In the genomic region with DNA sequence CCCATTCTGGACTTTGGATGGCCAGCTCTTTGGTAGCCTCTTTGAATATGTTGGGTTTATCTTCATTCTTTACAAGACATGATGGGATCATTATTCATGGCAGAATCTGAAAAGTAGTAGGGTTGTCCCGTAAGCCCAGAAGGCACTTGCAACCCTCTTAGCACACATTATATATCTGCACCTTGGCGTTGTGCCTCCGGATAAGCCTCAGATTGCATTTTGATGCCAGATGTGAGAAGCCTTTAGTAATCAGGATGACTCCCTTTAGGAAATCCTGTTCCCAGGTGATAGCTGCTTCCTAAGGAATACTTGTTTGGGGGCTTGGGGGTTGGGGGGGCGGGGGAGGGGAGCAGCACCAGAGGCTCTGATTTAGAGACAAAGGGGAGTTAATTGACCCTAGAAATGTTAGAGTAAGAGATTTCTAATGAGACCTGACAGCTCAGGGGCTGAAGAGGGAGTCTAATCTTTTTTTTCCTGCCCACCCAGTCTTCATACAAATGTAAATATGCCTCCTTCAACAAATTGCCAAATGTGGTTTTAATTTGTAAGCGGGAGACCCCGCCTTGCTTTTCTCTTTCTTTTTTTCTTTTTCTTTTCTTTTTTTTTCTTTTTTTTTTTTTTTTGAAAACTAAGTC, we compare ENCODE assay signal across 18 cellular contexts. TPM values are rescaled to one million over a fixed set of nuclear protein-coding genes. Genes with fewer than 3 reads are reported as not detected.
DNase-seq lines count a peak whose midpoint lies in the region; ATAC-seq, FAIRE-seq and TF ChIP-seq lines count a peak whose summit lies in the region.
"Had no signal": no experiment of that assay in that cellular context is flagged by ENCODE, and none has a peak within 500 bp of the region (broad histone marks: within the 10 kb centered on the region; RNA-seq: fewer than 3 reads in every experiment).

No MANE protein-coding gene starts in this region.

- no peak overlapping the region for H3K9ac ChIP-seq in HUES6 (ENCODE audit: low read length)
- H3K9ac ChIP-seq in astrocyte (ENCODE audit: low read length) = peak overlapping the region; percentile 12

- 0 out of 2 replicates have a peak overlapping the region, but pooled peaks have one; percentile 26 for H3K4me3 ChIP-seq in HUES6 (ENCODE audit: low read depth, low read length)
- no peak overlapping the region for H3K4me3 ChIP-seq in astrocyte (ENCODE audit: insufficient read depth, low read depth, low read length)
- H3K4me3 ChIP-seq in ovary = no peak overlapping the region
- H3K4me3 ChIP-seq: transverse colon had no signal

- H3K27ac ChIP-seq in HUES6 (ENCODE audit: low read depth, low read length) (no peak overlapping the region; the same call in 1 of the 2 replicates), astrocyte (ENCODE audit: low read depth, low read length) (peak overlapping the region; percentile 73), foreskin keratinocyte (peak overlapping the region; percentile 95), ovary (no peak overlapping the region)

- FAIRE-seq in astrocyte (lab: Jason Lieb, UNC) = no peak
- FAIRE-seq: frontal cortex had no signal

- H3K4me1 ChIP-seq in HUES6 (ENCODE audit: control insufficient read depth, insufficient read depth, low read length) (peaks cover 24% of the 10 kb centered on the region), astrocyte (ENCODE audit: insufficient read depth, low read length) (peaks cover 27% of the 10 kb centered on the region), foreskin keratinocyte (peaks cover 32% of the 10 kb centered on the region), ovary (ENCODE audit: insufficient read depth) (no peaks in the 10 kb centered on the region)

- intact Hi-C loops in ovary (cut with DNase I) = no loop called here

- ATAC-seq in foreskin keratinocyte = no peak
- ATAC-seq: activated T-helper 17 cell treated with anti-CD3 and anti-CD28 coated beads, Interleukin-2, amount 50 U/mL, for 72 hours; stimulated activated naive B cell treated with anti-CD40 and anti-IgM and Interleukin-4, amounts not matched to agents 10 μg/mL and 1 μg/mL and 100 μg/mL, for 72 hours had no signal

- TF ChIP-seq CTCF in astrocyte (IDR thresholded peaks at IDR 0.05; ENCODE audit: insufficient read depth, low read depth, low read length) = no peak
- no peak for TF ChIP-seq CTCF in foreskin keratinocyte (conservative IDR thresholded peaks at IDR 0.05)
- TF ChIP-seq CTCF in GM20000 (IDR thresholded peaks at IDR 0.05; ENCODE audit: extremely low read depth, missing control alignments) = no peak
- TF ChIP-seq CTCF in ovary (IDR thresholded peaks at IDR 0.05) = no peak

- no peak overlapping the region for H3K4me2 ChIP-seq in astrocyte (ENCODE audit: low read length)

- no peaks in the 10 kb centered on the region for H4K20me1 ChIP-seq in astrocyte (ENCODE audit: insufficient read depth, low read length)

- H2AFZ ChIP-seq in astrocyte (ENCODE audit: low read depth, low read length) = no peak overlapping the region

- H3K36me3 ChIP-seq in HUES6 (ENCODE audit: control insufficient read depth, insufficient read depth, low read length) (no peaks in the 10 kb centered on the region), astrocyte (ENCODE audit: insufficient read depth, low read length) (no peaks in the 10 kb centered on the region), ovary (no peaks in the 10 kb centered on the region)
- H3K36me3 ChIP-seq: transverse colon had no signal

- H3K79me2 ChIP-seq in astrocyte (ENCODE audit: insufficient read depth, low read length) = no peaks in the 10 kb centered on the region

- H3K36me3 Mint-ChIP-seq in astrocyte (ENCODE audit: low read depth, unreplicated experiment) = peaks cover 1% of the 10 kb centered on the region

- peaks cover 35% of the 10 kb centered on the region for H3K4me1 Mint-ChIP-seq in astrocyte (ENCODE audit: low read depth, unreplicated experiment)
- H3K4me1 Mint-ChIP-seq: activated T-helper 17 cell treated with anti-CD3 and anti-CD28 coated beads, Interleukin-2, amount 50 U/mL, for 72 hours; CD14-positive monocyte; naive B cell; stimulated activated naive B cell treated with anti-CD40 and anti-IgM and Interleukin-4, amounts not matched to agents 10 μg/mL and 1 μg/mL and 100 μg/mL, for 72 hours had no signal

- H3K27me3 ChIP-seq in HUES6 (ENCODE audit: control insufficient read depth, insufficient read depth, low read length) = no peaks in the 10 kb centered on the region
- no peaks in the 10 kb centered on the region for H3K27me3 ChIP-seq in astrocyte (ENCODE audit: insufficient read depth, low read length)
- H3K27me3 ChIP-seq in foreskin keratinocyte = no peaks in the 10 kb centered on the region
- no peaks in the 10 kb centered on the region for H3K27me3 ChIP-seq in ovary
- H3K27me3 ChIP-seq: transverse colon had no signal

- no peaks in the 10 kb centered on the region for H3K27me3 Mint-ChIP-seq in astrocyte (ENCODE audit: low read depth, unreplicated experiment)
- H3K27me3 Mint-ChIP-seq: activated T-helper 17 cell treated with anti-CD3 and anti-CD28 coated beads, Interleukin-2, amount 50 U/mL, for 72 hours; naive B cell; stimulated activated naive B cell treated with anti-CD40 and anti-IgM and Interleukin-4, amounts not matched to agents 10 μg/mL and 1 μg/mL and 100 μg/mL, for 72 hours had no signal

- TF ChIP-seq EP300 in ovary (IDR thresholded peaks at IDR 0.05) = no peak

- TF ChIP-seq POLR2A in ovary (IDR thresholded peaks at IDR 0.05) = no peak

- DNase-seq in astrocyte (ENCODE audit: low read depth) = no peak
- DNase-seq in foreskin keratinocyte = peak in 1 of 2 donors; percentile 69
- DNase-seq in retina = peak; percentile 31
- DNase-seq in cerebellum (ENCODE audit: low spot score) = no peak
- DNase-seq in occipital lobe (lab: John Stamatoyannopoulos, UW) = no peak
- DNase-seq in GM20000 (ENCODE audit: low spot score) = no peak
- no peak for DNase-seq in ovary
- DNase-seq: activated CD4-positive, CD25-positive, alpha-beta regulatory T cell; effector CD8-positive, alpha-beta T cell; naive B cell; SIG-M5; stimulated activated naive B cell treated with anti-CD40 and anti-IgM and Interleukin-4, amounts not matched to agents 10 μg/mL and 1 μg/mL and 100 μg/mL, for 72 hours; transverse colon had no signal

- H3K9me3 Mint-ChIP-seq in astrocyte (ENCODE audit: unreplicated experiment) = no peaks in the 10 kb centered on the region
- H3K9me3 Mint-ChIP-seq: activated T-helper 17 cell treated with anti-CD3 and anti-CD28 coated beads, Interleukin-2, amount 50 U/mL, for 72 hours; T-helper 2 cell treated with Interferon-gamma antibody and Interleukin-4, amounts not matched to agents 5 μg/mL and 100 μg/mL, for 36 hours had no signal

- H3K27ac Mint-ChIP-seq in astrocyte (ENCODE audit: unreplicated experiment) = peak overlapping the region; percentile 83
- H3K27ac Mint-ChIP-seq: activated T-helper 17 cell treated with anti-CD3 and anti-CD28 coated beads, Interleukin-2, amount 50 U/mL, for 72 hours; naive B cell; stimulated activated naive B cell treated with anti-CD40 and anti-IgM and Interleukin-4, amounts not matched to agents 10 μg/mL and 1 μg/mL and 100 μg/mL, for 72 hours; T-helper 2 cell treated with Interferon-gamma antibody and Interleukin-4, amounts not matched to agents 5 μg/mL and 100 μg/mL, for 36 hours had no signal

- no peak overlapping the region for H3K4me3 Mint-ChIP-seq in astrocyte (ENCODE audit: unreplicated experiment)
- H3K4me3 Mint-ChIP-seq: activated T-helper 17 cell treated with anti-CD3 and anti-CD28 coated beads, Interleukin-2, amount 50 U/mL, for 72 hours; CD14-positive monocyte; naive B cell; stimulated activated naive B cell treated with anti-CD40 and anti-IgM and Interleukin-4, amounts not matched to agents 10 μg/mL and 1 μg/mL and 100 μg/mL, for 72 hours; T-helper 2 cell treated with Interferon-gamma antibody and Interleukin-4, amounts not matched to agents 5 μg/mL and 100 μg/mL, for 36 hours had no signal

- 76 to 90% (median 85%) methylated on average over 6 of the region's 6 CpGs for WGBS in ovary, 3 donors

- no peaks in the 10 kb centered on the region for H3K9me3 ChIP-seq in HUES6 (ENCODE audit: control insufficient read depth, insufficient read depth, low read depth, low read length)
- no peaks in the 10 kb centered on the region for H3K9me3 ChIP-seq in astrocyte (ENCODE audit: insufficient read depth, low read depth, low read length)
- H3K9me3 ChIP-seq in ovary = no peaks in the 10 kb centered on the region
- H3K9me3 ChIP-seq: transverse colon had no signal

RNA-seq across cellular contexts. Expression of gene JAG1, which starts 55.1 kb away (rescaled TPM):
- 278 and 380 TPM in 2 replicates for total RNA-seq in astrocyte
- 150 and 236 TPM in 2 replicates for total RNA-seq in foreskin keratinocyte
- polyA plus RNA-seq in foreskin keratinocyte = 29.9 and 36.7 TPM in 2 replicates
- total RNA-seq in cerebellum = 50.8 TPM
- 26.0 TPM for total RNA-seq in occipital lobe
- 10 to 100 TPM; 27.1 to 69.7 (median 41.0) TPM for total RNA-seq in ovary
- 10 to 100 TPM; 37.5 to 60.5 TPM for polyA plus RNA-seq in ovary

Comparison
In these comparisons a context has a peak if more than half of its experiments do, and no peak if none do; other contexts are left out.
1. H3K27ac ChIP-seq: peak in astrocyte (single experiment) and foreskin keratinocyte (single experiment); none in HUES6 (single experiment) and ovary (0 of 2).